In genomic region chr1:48920741-48921330, GRCh38 we compare ENCODE assay signal across 15 cellular contexts.
"Had no signal": no experiment of that assay in that cellular context is flagged by ENCODE, and none has a peak within 500 bp of the region (broad histone marks: within the 10 kb centered on the region; RNA-seq: fewer than 3 reads in every experiment).

No MANE protein-coding gene starts in this region.

- H3K9ac ChIP-seq: parathyroid adenoma had no signal

- H3K4me1 ChIP-seq: gastrocnemius medialis, lower lobe of right lung had no signal

- H3K27ac ChIP-seq: gastrocnemius medialis, lower lobe of right lung, parathyroid adenoma had no signal

- H3K27me3 ChIP-seq: gastrocnemius medialis had no signal

- H3K36me3 ChIP-seq: gastrocnemius medialis, lower lobe of right lung had no signal

- H3K4me3 ChIP-seq: gastrocnemius medialis, lower lobe of right lung, smooth muscle cell had no signal

- DNase-seq: activated CD4-positive, alpha-beta T cell treated with anti-CD3 and anti-CD28 coated beads for 48 hours; activated CD8-positive, alpha-beta T cell treated with anti-CD3 and anti-CD28 coated beads, Interleukin-2, amount 10 ng/mL, durations not matched to agents 7 days and 5 days; activated naive CD4-positive, alpha-beta T cell; activated naive CD8-positive, alpha-beta T cell treated with anti-CD3 and anti-CD28 coated beads, Interleukin-2, amount 50 U/mL, for 24 hours; cortex of kidney; effector memory CD4-positive, alpha-beta T cell; gastrocnemius medialis; lower lobe of right lung; naive B cell; right cardiac atrium; T1000; trophoblast cell had no signal

- FAIRE-seq: astrocyte had no signal

- H3K9me3 ChIP-seq: gastrocnemius medialis, lower lobe of right lung had no signal
